1 cellular context compared by ENCODE assay signal in genomic region chr21:42219606-42220137, GRCh38.
TF ChIP-seq lines count a peak whose summit lies in the region.

No MANE protein-coding gene starts in this region.

TF ChIP-seq in GM23338, 12 proteins besides CTCF, POLR2A, EP300 and RAD21 (continued from another document):
- TF ChIP-seq REST (IDR thresholded peaks at IDR 0.05; ENCODE audit: unreplicated experiment) (no peak), ETS1 (IDR thresholded peaks at IDR 0.05) (no peak)
